ENCODE assay signal across 8 cellular contexts in genomic region chr9:33391111-33391771, GRCh38. TPM values are rescaled to one million over a fixed set of nuclear protein-coding genes. Genes with fewer than 3 reads are reported as not detected.
A peak's percentile ranks its signal among the peaks of the same experiment; 100 is the strongest.
DNase-seq lines count a peak whose midpoint lies in the region; ATAC-seq and TF ChIP-seq lines count a peak whose summit lies in the region.
"Not testable (repeated sequence)": the region's sequence is repeated elsewhere in the genome, so short reads cannot be mapped to it uniquely, and the experiment has no call there.
"Had no signal": no experiment of that assay in that cellular context is flagged by ENCODE, and none has a peak within 500 bp of the region (broad histone marks: within the 10 kb centered on the region; RNA-seq: fewer than 3 reads in every experiment).

No MANE protein-coding gene starts in this region.

- H4K20me1 ChIP-seq in mammary epithelial cell (ENCODE audit: insufficient read depth, low read length): not testable (repeated sequence)

- H2AFZ ChIP-seq in mammary epithelial cell (ENCODE audit: low read depth, low read length): not testable (repeated sequence)

- in situ Hi-C loops in mammary epithelial cell (cut with MboI; ENCODE audit: low sequenced_read_pairs in 2 of 2): not testable (repeated sequence)

- H3K36me3 ChIP-seq in mammary epithelial cell (ENCODE audit: insufficient read depth, low read length); gastroesophageal sphincter; lung (ENCODE audit: control insufficient read depth in 2 of 2, insufficient read depth in 2 of 2, low read length in 2 of 2): not testable (repeated sequence)

- dilution Hi-C loops in mammary epithelial cell (cut with HindIII; ENCODE audit: low sequenced_read_pairs): not testable (repeated sequence)

- not testable (repeated sequence) for TF ChIP-seq EP300 in gastroesophageal sphincter (IDR thresholded peaks at IDR 0.05)

- not testable (repeated sequence) for H3K27ac ChIP-seq in mammary epithelial cell (ENCODE audit: insufficient read depth, low read depth, low read length)
- H3K27ac ChIP-seq in gastroesophageal sphincter: peak overlapping the region; percentile 72 to 87 (median 82)
- peak overlapping the region; percentile 84 to 90 for H3K27ac ChIP-seq in lung (ENCODE audit: low read depth in 1 of 2, low read length in 1 of 2)

- not testable (repeated sequence) for TF ChIP-seq POLR2A in gastroesophageal sphincter (IDR thresholded peaks at IDR 0.05)

- H3K27me3 ChIP-seq in mammary epithelial cell (ENCODE audit: insufficient read depth, low read length); gastroesophageal sphincter; lung (ENCODE audit: control insufficient read depth, insufficient read depth): not testable (repeated sequence)

- H3K4me1 ChIP-seq in mammary epithelial cell (ENCODE audit: insufficient read depth, low read length): not testable (repeated sequence)
- H3K4me1 ChIP-seq in gastroesophageal sphincter (peaks cover 0 to 22% (median 12%) of the 10 kb centered on the region in 3 donors), lung (ENCODE audit: control insufficient read depth in 2 of 2, insufficient read depth in 2 of 2, low read length in 2 of 2) (peaks cover 0 to 10% of the 10 kb centered on the region in 2 donors)

- BruUV-seq in mammary epithelial cell (replicated peaks; lab: Mats Ljungman, UMichigan): not testable (repeated sequence)

- H3K9ac ChIP-seq in mammary epithelial cell (ENCODE audit: insufficient read depth, low read length): not testable (repeated sequence)

- not testable (repeated sequence) for H3K4me2 ChIP-seq in mammary epithelial cell (ENCODE audit: insufficient read depth, low read depth, low read length)

- H3K9me3 ChIP-seq in mammary epithelial cell (replicated peaks; ENCODE audit: insufficient read depth, low read length); gastroesophageal sphincter; lung (ENCODE audit: control insufficient read depth in 2 of 2, insufficient read depth in 1 of 2, low read length in 1 of 2): not testable (repeated sequence)

- not testable (repeated sequence) for ATAC-seq in gastroesophageal sphincter; lung (ENCODE audit: insufficient read depth, low FRiP score)

- H3K79me2 ChIP-seq in mammary epithelial cell (ENCODE audit: insufficient read depth, low read length): not testable (repeated sequence)

- CTCF ChIA-PET in mammary epithelial cell (lab: Charles Lee; ENCODE audit: low non-redundant PET): not testable (repeated sequence)

- WGBS in mammary epithelial cell (ENCODE audit: low coverage, missing lambda C conversion rate): 4% methylated on average over 3 of the region's 9 CpGs
- WGBS in gastroesophageal sphincter (ENCODE audit: low coverage in 1 of 2), 2 donors: 0% methylated on average over 1 to 3 of the region's 9 CpGs
- 26 to 57% methylated on average over 8 to 9 of the region's 9 CpGs for WGBS in lung, 2 donors

- intact Hi-C loops in mammary epithelial cell (cut with micrococcal nuclease): not testable (repeated sequence)

- TF ChIP-seq CTCF in mammary epithelial cell (conservative IDR thresholded peaks at IDR 0.05 in 1 of 2, IDR thresholded peaks at IDR 0.05 in 1 of 2; ENCODE audit: extremely low read depth in 1 of 2, insufficient read depth in 1 of 2, low read depth in 1 of 2, low read length in 2 of 2); gastroesophageal sphincter (IDR thresholded peaks at IDR 0.05); lung (IDR thresholded peaks at IDR 0.05; ENCODE audit: control extremely low read depth, extremely low read depth): not testable (repeated sequence)

- DNase-seq in Daoy (ENCODE audit: low read depth) (peak; percentile 94), NCI-H1092 (lab: John Stamatoyannopoulos, UW) (peak; percentile 15), RPMI7951 (ENCODE audit: low read depth) (peak; percentile 95), mammary epithelial cell (peak; percentile 27), lung (ENCODE audit: low spot score) (peak; percentile 77), renal cortical epithelial cell (ENCODE audit: low read depth) (peak; percentile 90)

- not testable (repeated sequence) for H3K4me3 ChIP-seq in mammary epithelial cell (replicated peaks in 1 of 3; ENCODE audit: insufficient read depth in 1 of 3, low read depth in 2 of 3, low read length in 3 of 3); lung
- H3K4me3 ChIP-seq in gastroesophageal sphincter: peak overlapping the region in 1 of 2 donors; percentile 16

RNA-seq across cellular contexts. Expression of gene AQP7, which starts 11.1 kb away (rescaled TPM):
- not detected in 2 replicates for total RNA-seq in Daoy (2014; rRNA removed; shearing (Covaris generic))
- total RNA-seq in RPMI7951 (2014; rRNA removed; shearing (Covaris generic)): not detected in 2 replicates
- total RNA-seq in mammary epithelial cell (under 1 TPM in 1 of 2 donors, not detected in 1; 0.56 TPM), gastroesophageal sphincter (1 to 10 TPM; 1.2 to 2.0 (median 1.6) TPM), lung (1 to 10 TPM in 1 of 2 donors, under 1 TPM in 1; 0.74 to 3.9 TPM), renal cortical epithelial cell (0.25 TPM in 1 of 2 replicates, not detected in the other)
- polyA plus RNA-seq in mammary epithelial cell (not detected), lung (1 to 10 TPM in 1 of 2 donors, under 1 TPM in 1; 0.80 to 2.2 TPM)
- not detected for polyA minus RNA-seq in mammary epithelial cell
- total RNA-seq: activated T-helper 1 cell treated with anti-CD3 and anti-CD28 coated beads, Interleukin-12 subunit alpha, Interleukin-12 subunit beta, Interleukin-2, Interleukin-4 antibody, amounts not matched to agents 30 ng/mL and 10 ng/mL and 1 ng/mL, durations not matched to agents 14 hours and 24 hours and 36 hours had no signal

RNA-seq across cellular contexts. Expression of gene AQP3, which starts 56.2 kb away (rescaled TPM):
- total RNA-seq in Daoy (2014; rRNA removed; shearing (Covaris generic)): 1.9 and 3.5 TPM in 2 replicates
- total RNA-seq in RPMI7951 (2014; rRNA removed; shearing (Covaris generic)): 1.4 and 1.6 TPM in 2 replicates
- total RNA-seq in mammary epithelial cell: 10 to 100 TPM; 11.0 to 20.0 TPM
- 38.7 TPM for polyA plus RNA-seq in mammary epithelial cell
- polyA minus RNA-seq in mammary epithelial cell: 50.9 TPM
- 100 to 1,000 TPM in 1 of 4 donors, 10 to 100 TPM in 2, 1 to 10 TPM in 1; 3.9 to 100 (median 15.5) TPM for total RNA-seq in gastroesophageal sphincter
- 100 to 1,000 TPM in 1 of 2 donors, 10 to 100 TPM in 1; 43.9 to 181 TPM for total RNA-seq in lung
- 100 to 1,000 TPM; 137 to 218 TPM for polyA plus RNA-seq in lung
- 0.35 and 4.4 TPM in 2 replicates for total RNA-seq in renal cortical epithelial cell

Comparison
In these comparisons a context has a peak if more than half of its experiments do, and no peak if none do; other contexts are left out.
1. DNase-seq: peak in every context shown above with its lines; median percentile 95 in RPMI7951; 94 in Daoy; 90 in renal cortical epithelial cell; 77 in lung; 27 in mammary epithelial cell; 15 in NCI-H1092.